ENCODE assay signal across 1 cellular context in genomic region chr10:124093076-124093773, GRCh38.
TF ChIP-seq lines count a peak whose summit lies in the region.

A gene with protein sequence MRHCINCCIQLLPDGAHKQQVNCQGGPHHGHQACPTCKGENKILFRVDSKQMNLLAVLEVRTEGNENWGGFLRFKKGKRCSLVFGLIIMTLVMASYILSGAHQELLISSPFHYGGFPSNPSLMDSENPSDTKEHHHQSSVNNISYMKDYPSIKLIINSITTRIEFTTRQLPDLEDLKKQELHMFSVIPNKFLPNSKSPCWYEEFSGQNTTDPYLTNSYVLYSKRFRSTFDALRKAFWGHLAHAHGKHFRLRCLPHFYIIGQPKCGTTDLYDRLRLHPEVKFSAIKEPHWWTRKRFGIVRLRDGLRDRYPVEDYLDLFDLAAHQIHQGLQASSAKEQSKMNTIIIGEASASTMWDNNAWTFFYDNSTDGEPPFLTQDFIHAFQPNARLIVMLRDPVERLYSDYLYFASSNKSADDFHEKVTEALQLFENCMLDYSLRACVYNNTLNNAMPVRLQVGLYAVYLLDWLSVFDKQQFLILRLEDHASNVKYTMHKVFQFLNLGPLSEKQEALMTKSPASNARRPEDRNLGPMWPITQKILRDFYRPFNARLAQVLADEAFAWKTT (minus strand): TSS chr10:124093598. CDS start chr10:124046212, 47,386 bp downstream.

TF ChIP-seq in HCT116, 20 proteins besides CTCF, POLR2A, EP300 and RAD21 (continued from another document):
- TF ChIP-seq ZBTB33 (IDR thresholded peaks at IDR 0.05; ENCODE audit: extremely low read depth, insufficient replicate concordance, low read length): no peak
- TF ChIP-seq SRF (IDR thresholded peaks at IDR 0.05; ENCODE audit: low read depth): no peak
- no peak for TF ChIP-seq ELF1 (IDR thresholded peaks at IDR 0.05; ENCODE audit: borderline replicate concordance, low read depth)
- no peak for TF ChIP-seq SP1 (IDR thresholded peaks at IDR 0.05; ENCODE audit: low read depth)
- no peak for TF ChIP-seq CBX3 (IDR thresholded peaks at IDR 0.05; ENCODE audit: low read depth)
- peak; percentile 81 for TF ChIP-seq ZFX (IDR thresholded peaks at IDR 0.05)
- TF ChIP-seq ZNF274 (IDR thresholded peaks at IDR 0.05; ENCODE audit: low read depth, low read length): no peak
- TF ChIP-seq, protein P1, sequence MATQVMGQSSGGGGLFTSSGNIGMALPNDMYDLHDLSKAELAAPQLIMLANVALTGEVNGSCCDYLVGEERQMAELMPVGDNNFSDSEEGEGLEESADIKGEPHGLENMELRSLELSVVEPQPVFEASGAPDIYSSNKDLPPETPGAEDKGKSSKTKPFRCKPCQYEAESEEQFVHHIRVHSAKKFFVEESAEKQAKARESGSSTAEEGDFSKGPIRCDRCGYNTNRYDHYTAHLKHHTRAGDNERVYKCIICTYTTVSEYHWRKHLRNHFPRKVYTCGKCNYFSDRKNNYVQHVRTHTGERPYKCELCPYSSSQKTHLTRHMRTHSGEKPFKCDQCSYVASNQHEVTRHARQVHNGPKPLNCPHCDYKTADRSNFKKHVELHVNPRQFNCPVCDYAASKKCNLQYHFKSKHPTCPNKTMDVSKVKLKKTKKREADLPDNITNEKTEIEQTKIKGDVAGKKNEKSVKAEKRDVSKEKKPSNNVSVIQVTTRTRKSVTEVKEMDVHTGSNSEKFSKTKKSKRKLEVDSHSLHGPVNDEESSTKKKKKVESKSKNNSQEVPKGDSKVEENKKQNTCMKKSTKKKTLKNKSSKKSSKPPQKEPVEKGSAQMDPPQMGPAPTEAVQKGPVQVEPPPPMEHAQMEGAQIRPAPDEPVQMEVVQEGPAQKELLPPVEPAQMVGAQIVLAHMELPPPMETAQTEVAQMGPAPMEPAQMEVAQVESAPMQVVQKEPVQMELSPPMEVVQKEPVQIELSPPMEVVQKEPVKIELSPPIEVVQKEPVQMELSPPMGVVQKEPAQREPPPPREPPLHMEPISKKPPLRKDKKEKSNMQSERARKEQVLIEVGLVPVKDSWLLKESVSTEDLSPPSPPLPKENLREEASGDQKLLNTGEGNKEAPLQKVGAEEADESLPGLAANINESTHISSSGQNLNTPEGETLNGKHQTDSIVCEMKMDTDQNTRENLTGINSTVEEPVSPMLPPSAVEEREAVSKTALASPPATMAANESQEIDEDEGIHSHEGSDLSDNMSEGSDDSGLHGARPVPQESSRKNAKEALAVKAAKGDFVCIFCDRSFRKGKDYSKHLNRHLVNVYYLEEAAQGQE (IDR thresholded peaks at IDR 0.05; ENCODE audit: low read depth): no peak
- TF ChIP-seq TCF7L2 (IDR thresholded peaks at IDR 0.05; ENCODE audit: borderline replicate concordance, extremely low read depth, insufficient read depth, insufficient read length): peak; percentile 97
- TF ChIP-seq FOSL1 (IDR thresholded peaks at IDR 0.05; ENCODE audit: low read depth): no peak
- TF ChIP-seq POLR2AphosphoS5 (IDR thresholded peaks at IDR 0.05; ENCODE audit: low read depth, low read length): peak; percentile 89
- TF ChIP-seq EZH2phosphoT487 (IDR thresholded peaks at IDR 0.05; ENCODE audit: borderline replicate concordance): no peak
- TF ChIP-seq SIN3A (IDR thresholded peaks at IDR 0.05; ENCODE audit: low read depth): no peak
TF ChIP-seq in HCT116: peak in this region for 4.
